In genomic region chr3:112561085-112561692, GRCh38 we compare ENCODE assay signal across 8 cellular contexts. TPM values are rescaled to one million over a fixed set of nuclear protein-coding genes. Genes with fewer than 3 reads are reported as not detected.
A peak's percentile ranks its signal among the peaks of the same experiment; 100 is the strongest.
DNase-seq lines count a peak whose midpoint lies in the region; ATAC-seq and TF ChIP-seq lines count a peak whose summit lies in the region.

No MANE protein-coding gene starts in this region.

- H3K27ac ChIP-seq in Peyer's patch (peak overlapping the region; percentile 95 to 98 (median 98)), foreskin keratinocyte (peak overlapping the region; percentile 84), neutrophil (peak overlapping the region; percentile 93), substantia nigra (ENCODE audit: low read depth, low read length, poor library complexity, severe bottlenecking) (peak overlapping the region; percentile 99)

- H3K27me3 ChIP-seq in Peyer's patch: no peaks in the 10 kb centered on the region
- H3K27me3 ChIP-seq in foreskin keratinocyte: no peaks in the 10 kb centered on the region
- H3K27me3 ChIP-seq in neutrophil: no peaks in the 10 kb centered on the region

- DNase-seq in DMS53 treated with DMSO at 0.1 percent for 48 hours (lab: John Stamatoyannopoulos, UW; ENCODE audit: unreplicated experiment): peak; percentile 41
- DNase-seq in HUDEP-2 (lab: John Stamatoyannopoulos, UW; ENCODE audit: unreplicated experiment in 76 of 76): peak in 64 of 76 experiments; percentile 12 to 81 (median 57)
- DNase-seq in Peyer's patch: peak; percentile 61 to 92 (median 80)
- peak; percentile 68 for DNase-seq in activated gamma-delta T cell treated with anti-CD3 and anti-CD28 coated beads, Interleukin-2, amount 50 U/mL, for 16 hours (ENCODE audit: low read depth)
- peak; percentile 76 to 86 for DNase-seq in foreskin keratinocyte
- peak in 31 of 49 donors; percentile 8 to 92 (median 63) for DNase-seq in substantia nigra (lab: John Stamatoyannopoulos, UW)

- H3K4me3 ChIP-seq in Peyer's patch (peak overlapping the region; percentile 66 to 90 (median 76)), neutrophil (ENCODE audit: low read depth in 1 of 2, low read length in 1 of 2) (peak overlapping the region; percentile 88 to 99)

- H3K36me3 ChIP-seq in Peyer's patch (peaks cover 0 to 7% (median 0%) of the 10 kb centered on the region in 3 donors), neutrophil (no peaks in the 10 kb centered on the region)

- TF ChIP-seq CTCF in Peyer's patch (IDR thresholded peaks at IDR 0.05) (no peak), foreskin keratinocyte (conservative IDR thresholded peaks at IDR 0.05) (no peak), neutrophil (IDR thresholded peaks at IDR 0.05) (no peak)

- H3K4me1 ChIP-seq in Peyer's patch: peaks cover 0 to 28% (median 0%) of the 10 kb centered on the region in 4 donors
- H3K4me1 ChIP-seq in foreskin keratinocyte: no peaks in the 10 kb centered on the region
- H3K4me1 ChIP-seq in neutrophil (ENCODE audit: control insufficient read depth in 1 of 2, insufficient read depth in 1 of 2, low read depth in 1 of 2, low read length in 1 of 2): peaks cover 60 to 62% of the 10 kb centered on the region in 2 experiments

- ATAC-seq in GM21423 (IDR thresholded peaks at IDR 0.05; ENCODE audit: unreplicated experiment) (peak; percentile 28), foreskin keratinocyte (peak; percentile 45)

- H3K9me3 ChIP-seq in Peyer's patch: no peaks in the 10 kb centered on the region
- H3K9me3 ChIP-seq in neutrophil: no peaks in the 10 kb centered on the region

- no peak for TF ChIP-seq POLR2A in Peyer's patch (IDR thresholded peaks at IDR 0.05)

RNA-seq across cellular contexts. Expression of gene ATG3, which starts 0.6 kb away (rescaled TPM):
- total RNA-seq in Peyer's patch: 10 to 100 TPM; 52.0 to 86.3 (median 56.4) TPM
- 55.4 and 60.6 TPM in 2 replicates for total RNA-seq in foreskin keratinocyte
- 47.4 and 58.0 TPM in 2 replicates for polyA plus RNA-seq in foreskin keratinocyte

RNA-seq across cellular contexts. Expression of gene SLC35A5, which starts 0.7 kb away (rescaled TPM):
- total RNA-seq in Peyer's patch (10 to 100 TPM in 3 of 4 donors, 1 to 10 TPM in 1; 9.9 to 57.1 (median 31.0) TPM), foreskin keratinocyte (21.2 and 23.5 TPM in 2 replicates)
- 7.8 and 10.9 TPM in 2 replicates for polyA plus RNA-seq in foreskin keratinocyte

Comparison
In these comparisons a context has a peak if more than half of its experiments do, and no peak if none do; other contexts are left out.
1. Peak in every context shown above with its lines: DNase-seq, ATAC-seq, H3K4me3 ChIP-seq and H3K27ac ChIP-seq.